1 cellular context compared by ENCODE assay signal in genomic region chr1:10189659-10190058, GRCh38.
TF ChIP-seq lines count a peak whose summit lies in the region.

No MANE protein-coding gene starts in this region.

TF ChIP-seq in SK-N-SH treated with all-trans-retinoic acid at 6 μM for 48 hours, 23 proteins besides CTCF, POLR2A, EP300 and RAD21:
- TF ChIP-seq POU6F1 (CRISPR knock-in tag; IDR thresholded peaks at IDR 0.05; ENCODE audit: borderline replicate concordance, low read depth) (no peak), SNAI2 (CRISPR knock-in tag; IDR thresholded peaks at IDR 0.05) (no peak), ZNF70 (CRISPR knock-in tag; IDR thresholded peaks at IDR 0.05) (no peak), OSR1 (CRISPR knock-in tag; IDR thresholded peaks at IDR 0.05) (no peak), RARB (CRISPR knock-in tag; IDR thresholded peaks at IDR 0.05) (no peak), ARNTL (CRISPR knock-in tag; IDR thresholded peaks at IDR 0.05; ENCODE audit: borderline replicate concordance, low read depth) (no peak), ZNF565 (CRISPR knock-in tag; conservative IDR thresholded peaks at IDR 0.05; ENCODE audit: low read depth) (no peak), ZFP3 (CRISPR knock-in tag; IDR thresholded peaks at IDR 0.05) (no peak), CSRNP3 (CRISPR knock-in tag; IDR thresholded peaks at IDR 0.05) (no peak), CSDC2 (CRISPR knock-in tag; IDR thresholded peaks at IDR 0.05) (no peak), ZFP30 (CRISPR knock-in tag; IDR thresholded peaks at IDR 0.05) (no peak), GLIS3 (CRISPR knock-in tag; IDR thresholded peaks at IDR 0.05) (no peak), TCF4 (CRISPR knock-in tag; IDR thresholded peaks at IDR 0.05; ENCODE audit: borderline replicate concordance) (no peak)
